ENCODE assay signal across 15 cellular contexts in the genomic region with DNA sequence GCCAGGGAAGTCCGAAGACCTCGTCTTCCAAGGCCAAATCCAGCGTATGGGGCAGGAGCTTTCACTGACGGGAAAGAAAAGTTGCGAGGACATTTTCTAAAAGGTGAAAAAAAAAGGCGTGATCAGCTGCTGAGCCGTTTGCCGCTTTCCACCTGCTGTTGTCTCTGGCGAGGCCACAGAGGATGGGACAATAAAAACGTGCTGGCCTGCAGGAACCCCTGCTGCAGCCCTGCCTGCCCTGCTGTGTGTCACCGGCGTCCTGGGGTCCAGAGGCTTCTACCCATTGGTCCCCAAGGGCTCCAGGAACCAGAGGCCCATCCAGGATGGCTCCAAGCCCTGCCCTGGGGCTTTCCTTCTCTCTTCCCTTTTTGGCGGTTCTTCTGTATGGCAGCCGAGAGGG.
"Had no signal": no experiment of that assay in that cellular context is flagged by ENCODE, and none has a peak within 500 bp of the region (broad histone marks: within the 10 kb centered on the region; RNA-seq: fewer than 3 reads in every experiment).

No MANE protein-coding gene starts in this region.

- H3K4me3 ChIP-seq: lower lobe of right lung, right atrium auricular region, skin epidermis had no signal

- FAIRE-seq: astrocyte had no signal

- H3K36me3 ChIP-seq: right atrium auricular region had no signal

- H3K36me3 Mint-ChIP-seq: mesothelial cell of epicardium had no signal

- H3K27me3 ChIP-seq: right atrium auricular region had no signal

- H3K27ac ChIP-seq: epithelial cell of prostate, lower lobe of right lung, right atrium auricular region, skin epidermis had no signal

- DNase-seq: activated CD4-positive, CD25-positive, alpha-beta regulatory T cell treated with anti-CD3 and anti-CD28 coated beads, Interleukin-2, amount 50 U/mL, for 72 hours; activated naive CD4-positive, alpha-beta T cell; foreskin melanocyte; left cardiac atrium; lower lobe of right lung; stimulated activated CD4-positive, alpha-beta T cell treated with anti-CD3 and anti-CD28 coated beads, Interleukin-4, amount 100 ng/mL, for 24 hours; stimulated activated naive CD4-positive, alpha-beta T cell treated with Interleukin-2 at 50 U/mL for 16 hours; T-cell; T1000; trophoblast cell had no signal

- H3K4me3 Mint-ChIP-seq: mesothelial cell of epicardium, T-cell had no signal

- H3K27ac Mint-ChIP-seq: mesothelial cell of epicardium, T-cell had no signal

- H3K27me3 Mint-ChIP-seq: T-cell had no signal

- ATAC-seq: left cardiac atrium, lower lobe of right lung, T-cell had no signal

- H3K9me3 Mint-ChIP-seq: mesothelial cell of epicardium, T-cell had no signal

- H3K9me3 ChIP-seq: lower lobe of right lung, right atrium auricular region had no signal
